8 cellular contexts compared by ENCODE assay signal in genomic region chr6:12751694-12752304, GRCh38. TPM values are rescaled to one million over a fixed set of nuclear protein-coding genes. Genes with fewer than 3 reads are reported as not detected.
DNase-seq lines count a peak whose midpoint lies in the region; ATAC-seq and TF ChIP-seq lines count a peak whose summit lies in the region.

No MANE protein-coding gene starts in this region.

- TF ChIP-seq POLR2A in suprapubic skin (IDR thresholded peaks at IDR 0.05), result no peak

- H3K4me3 Mint-ChIP-seq in activated CD4-positive, alpha-beta T cell treated with anti-CD3 and anti-CD28 coated beads for 36 hours, result no peak overlapping the region

- TF ChIP-seq EP300 in suprapubic skin (IDR thresholded peaks at IDR 0.05), result no peak

- peaks cover 40% of the 10 kb centered on the region for H3K27me3 Mint-ChIP-seq in activated CD4-positive, alpha-beta T cell treated with anti-CD3 and anti-CD28 coated beads for 36 hours

- H3K4me3 ChIP-seq in RWPE2 (ENCODE audit: severe bottlenecking) (no peak overlapping the region), mucosa of descending colon (no peak overlapping the region), suprapubic skin (no peak overlapping the region)

- H3K4me1 Mint-ChIP-seq in activated CD4-positive, alpha-beta T cell treated with anti-CD3 and anti-CD28 coated beads for 36 hours, result no peaks in the 10 kb centered on the region

- no peak for TF ChIP-seq CTCF in RWPE2 (IDR thresholded peaks at IDR 0.05; ENCODE audit: poor library complexity, severe bottlenecking)
- no peak for TF ChIP-seq CTCF in mucosa of descending colon (IDR thresholded peaks at IDR 0.05)
- TF ChIP-seq CTCF in suprapubic skin (IDR thresholded peaks at IDR 0.05), result no peak

- no peaks in the 10 kb centered on the region for H3K9me3 Mint-ChIP-seq in activated CD4-positive, alpha-beta T cell treated with anti-CD3 and anti-CD28 coated beads for 36 hours (ENCODE audit: low read depth)

- H3K36me3 Mint-ChIP-seq in activated CD4-positive, alpha-beta T cell treated with anti-CD3 and anti-CD28 coated beads for 36 hours (ENCODE audit: low read depth), result no peaks in the 10 kb centered on the region

- H3K27ac Mint-ChIP-seq in activated CD4-positive, alpha-beta T cell treated with anti-CD3 and anti-CD28 coated beads for 36 hours, result no peak overlapping the region

- ATAC-seq in activated CD4-positive, alpha-beta T cell treated with anti-CD3 and anti-CD28 coated beads for 36 hours, result no peak
- ATAC-seq in RWPE2 (ENCODE audit: low read depth) (peak; percentile 64; the same call in 2 of the 3 replicates), mucosa of descending colon (peak; percentile 47), HG02970 (IDR thresholded peaks at IDR 0.05; ENCODE audit: low FRiP score, unreplicated experiment) (no peak)

- H3K9me3 ChIP-seq in RWPE2 (ENCODE audit: severe bottlenecking) (no peaks in the 10 kb centered on the region), mucosa of descending colon (no peaks in the 10 kb centered on the region), suprapubic skin (no peaks in the 10 kb centered on the region)

- intact Hi-C loops in activated CD4-positive, alpha-beta T cell treated with anti-CD3 and anti-CD28 coated beads for 36 hours (cut with DNase I, micrococcal nuclease), result no loop called here
- intact Hi-C loops in mucosa of descending colon (cut with DNase I, micrococcal nuclease), result no loop called here

- H3K27ac ChIP-seq in RWPE2 (ENCODE audit: poor library complexity, severe bottlenecking) (no peak overlapping the region), suprapubic skin (no peak overlapping the region)

- WGBS in suprapubic skin, result 39% methylated on average over 10 of the region's 10 CpGs

- CTCF ChIA-PET in activated CD4-positive, alpha-beta T cell treated with anti-CD3 and anti-CD28 coated beads for 36 hours (lab: Charles Lee), result no interaction called here

- H3K36me3 ChIP-seq in RWPE2 (ENCODE audit: low read depth), result no peaks in the 10 kb centered on the region
- H3K36me3 ChIP-seq in mucosa of descending colon (ENCODE audit: low read depth), result no peaks in the 10 kb centered on the region
- no peaks in the 10 kb centered on the region for H3K36me3 ChIP-seq in suprapubic skin

- POLR2A ChIA-PET in activated CD4-positive, alpha-beta T cell treated with anti-CD3 and anti-CD28 coated beads for 36 hours (lab: Charles Lee), result no interaction called here

- H3K4me1 ChIP-seq in RWPE2 (ENCODE audit: insufficient read depth, poor library complexity, severe bottlenecking) (no peaks in the 10 kb centered on the region), mucosa of descending colon (ENCODE audit: low read depth) (no peaks in the 10 kb centered on the region), suprapubic skin (peaks cover 13% of the 10 kb centered on the region)

- peak; percentile 70 for DNase-seq in activated CD4-positive, alpha-beta T cell treated with anti-CD3 and anti-CD28 coated beads for 36 hours
- DNase-seq in activated CD4-positive, alpha-beta T cell treated with anti-CD3 and anti-CD28 coated beads for 4 hours, result no peak
- DNase-seq in RWPE2 (ENCODE audit: low spot score) (no peak), dedifferentiated amniotic fluid mesenchymal stem cell (ENCODE audit: extremely low spot score) (peak; percentile 38), mucosa of descending colon (peak in 2 of 3 donors; percentile 59 to 79), suprapubic skin (ENCODE audit: low spot score in 2 of 2) (no peak), COLO668 (lab: John Stamatoyannopoulos, UW; ENCODE audit: unreplicated experiment) (no peak)

- H3K27me3 ChIP-seq in RWPE2 (ENCODE audit: insufficient read depth, poor library complexity, severe bottlenecking) (peaks cover 54% of the 10 kb centered on the region), suprapubic skin (peaks cover 48% of the 10 kb centered on the region)

RNA-seq across cellular contexts. Expression of gene PHACTR1, which starts 35.2 kb away (rescaled TPM):
- total RNA-seq in activated CD4-positive, alpha-beta T cell treated with anti-CD3 and anti-CD28 coated beads for 36 hours, result under 1 TPM in 1 of 2 experiments, not detected in 1; 0.07 TPM
- total RNA-seq in mucosa of descending colon (1 to 10 TPM; 2.7 to 4.7 (median 3.1) TPM), suprapubic skin (1 to 10 TPM; 4.0 to 8.2 (median 6.4) TPM)

Comparison
In these comparisons a context has a peak if more than half of its experiments do, and no peak if none do; other contexts are left out.
1. DNase-seq: peak in activated CD4-positive, alpha-beta T cell treated with anti-CD3 and anti-CD28 coated beads for 36 hours (single experiment), dedifferentiated amniotic fluid mesenchymal stem cell (single experiment) and mucosa of descending colon (2 of 3); none in activated CD4-positive, alpha-beta T cell treated with anti-CD3 and anti-CD28 coated beads for 4 hours (0 of 2), RWPE2 (single experiment), suprapubic skin (0 of 2) and COLO668 (single experiment).
2. ATAC-seq: peak in RWPE2 (single experiment) and mucosa of descending colon (single experiment); none in activated CD4-positive, alpha-beta T cell treated with anti-CD3 and anti-CD28 coated beads for 36 hours (single experiment) and HG02970 (single experiment).